In genomic region chr6:25290306-25291060, GRCh38 we compare ENCODE assay signal across 1 cellular context.
TF ChIP-seq lines count a peak whose summit lies in the region.

No MANE protein-coding gene starts in this region.

TF ChIP-seq in GM23338, 12 proteins besides CTCF, POLR2A, EP300 and RAD21 (continued from another document):
- TF ChIP-seq REST (IDR thresholded peaks at IDR 0.05; ENCODE audit: unreplicated experiment) (no peak), NANOG (IDR thresholded peaks at IDR 0.05; ENCODE audit: borderline replicate concordance) (no peak), POLR2AphosphoS5 (IDR thresholded peaks at IDR 0.05; ENCODE audit: low read depth) (no peak), ETS1 (IDR thresholded peaks at IDR 0.05) (no peak), STAT1 (IDR thresholded peaks at IDR 0.05; ENCODE audit: unreplicated experiment) (no peak)
TF ChIP-seq in GM23338: peak in this region for 0.
